22 cellular contexts compared by ENCODE assay signal in genomic region chr6:104573372-104573771, GRCh38.
"Had no signal": no experiment of that assay in that cellular context is flagged by ENCODE, and none has a peak within 500 bp of the region (broad histone marks: within the 10 kb centered on the region; RNA-seq: fewer than 3 reads in every experiment).

No MANE protein-coding gene starts in this region.

- H3K36me3 ChIP-seq: gastrocnemius medialis, sigmoid colon, stomach, thyroid gland had no signal

- H3K4me3 ChIP-seq: gastrocnemius medialis, lung, psoas muscle, sigmoid colon, stomach, thyroid gland had no signal

- DNase-seq: cortex of kidney; effector memory CD8-positive, alpha-beta T cell; foreskin fibroblast; gastrocnemius medialis; head of caudate nucleus; left ventricle myocardium superior; mesenchymal stem cell; midbrain; naive thymus-derived CD8-positive, alpha-beta T cell; nephron progenitor cell; nucleus accumbens; psoas muscle; right cardiac atrium; sigmoid colon; stimulated activated CD4-positive, alpha-beta T cell treated with anti-CD3 and anti-CD28 coated beads, Interleukin-2, amount 100 ng/mL, for 24 hours; stimulated activated CD4-positive, alpha-beta T cell treated with anti-CD3 and anti-CD28 coated beads, Interleukin-4, amount 100 ng/mL, for 24 hours; stimulated activated naive CD4-positive, alpha-beta T cell treated with Interleukin-2 at 50 U/mL for 16 hours; stomach; thyroid gland; trophoblast cell had no signal

- H3K9me3 ChIP-seq: gastrocnemius medialis, psoas muscle, sigmoid colon, thyroid gland had no signal

- H3K4me1 ChIP-seq: gastrocnemius medialis, psoas muscle, sigmoid colon, stomach, thyroid gland had no signal

- H3K27ac ChIP-seq: epithelial cell of prostate, psoas muscle, sigmoid colon, stomach, thyroid gland had no signal

- H3K27me3 ChIP-seq: gastrocnemius medialis, sigmoid colon, stomach, thyroid gland had no signal
